9 cellular contexts compared by ENCODE assay signal in the genomic region with DNA sequence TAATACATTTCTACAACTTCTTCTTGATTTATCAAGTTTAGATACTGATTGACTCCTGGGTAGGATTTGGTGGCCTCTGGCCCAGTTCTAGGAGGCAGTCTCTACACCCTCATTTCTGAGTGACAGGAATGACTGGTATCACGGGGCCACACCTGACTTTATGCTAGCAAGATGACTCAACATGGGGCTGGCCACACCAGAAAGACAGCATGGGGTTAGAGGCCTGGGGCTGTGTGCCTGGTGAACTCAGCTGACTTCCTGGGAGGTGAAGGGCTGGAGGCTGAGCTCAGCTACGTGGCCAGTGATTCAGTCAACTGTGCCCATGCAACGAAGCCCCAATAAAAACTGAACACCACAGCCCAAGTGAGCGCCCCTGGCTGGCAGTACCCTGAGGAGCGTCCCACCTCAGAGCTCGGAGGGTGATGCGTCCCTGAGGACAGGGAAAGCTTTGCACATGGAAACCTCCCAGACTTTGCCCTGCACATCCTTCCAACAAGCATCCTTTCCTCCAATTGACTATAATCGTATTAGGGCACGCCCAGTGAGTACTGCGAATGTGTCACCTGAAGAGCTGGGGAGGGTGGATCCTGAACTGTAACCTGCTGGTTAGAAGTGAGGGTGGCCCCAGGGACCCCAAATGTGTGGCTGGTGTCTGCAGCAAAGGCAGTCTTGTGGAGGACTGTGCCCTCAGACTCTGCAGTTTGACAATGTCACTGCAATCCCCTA. TPM values are rescaled to one million over a fixed set of nuclear protein-coding genes. Genes with fewer than 3 reads are reported as not detected.
DNase-seq lines count a peak whose midpoint lies in the region; ATAC-seq and FAIRE-seq lines count a peak whose summit lies in the region.
"Had no signal": no experiment of that assay in that cellular context is flagged by ENCODE, and none has a peak within 500 bp of the region (broad histone marks: within the 10 kb centered on the region; RNA-seq: fewer than 3 reads in every experiment).

No MANE protein-coding gene starts in this region.

- no peaks in the 10 kb centered on the region for H3K9me3 Mint-ChIP-seq in activated T-cell treated with anti-CD3 and anti-CD28 coated beads, Interleukin-2, amount 50 U/mL, for 4 hours

- no peaks in the 10 kb centered on the region for H3K4me1 Mint-ChIP-seq in activated T-cell treated with anti-CD3 and anti-CD28 coated beads, Interleukin-2, amount 50 U/mL, for 4 hours (ENCODE audit: low read depth)
- H3K4me1 Mint-ChIP-seq: CD4-positive, CD25-positive, alpha-beta regulatory T cell had no signal

- no peaks in the 10 kb centered on the region for H3K36me3 Mint-ChIP-seq in activated T-cell treated with anti-CD3 and anti-CD28 coated beads, Interleukin-2, amount 50 U/mL, for 4 hours (ENCODE audit: insufficient read depth)

- DNase-seq in activated T-cell treated with anti-CD3 and anti-CD28 coated beads, Interleukin-2, amount 50 U/mL, for 4 hours, result no peak
- no peak for DNase-seq in activated T-cell treated with anti-CD3 and anti-CD28 coated beads, Interleukin-2, amount 50 U/mL, for 1 hour
- DNase-seq in astrocyte of the hippocampus (ENCODE audit: low read depth, low spot score) (peak; percentile 56), GM19239 (ENCODE audit: insufficient read length, low spot score) (no peak), UCSD-AML1 (lab: John Stamatoyannopoulos, UW; ENCODE audit: unreplicated experiment) (no peak), NOMO-1 (lab: John Stamatoyannopoulos, UW; ENCODE audit: unreplicated experiment in 2 of 2) (no peak)
- DNase-seq in stimulated activated CD8-positive, alpha-beta memory T cell treated with anti-CD3 and anti-CD28 coated beads, Interleukin-15, amount 100 ng/mL, for 48 hours (ENCODE audit: low read depth in 2 of 2), result peak; percentile 7 to 39

- no peaks in the 10 kb centered on the region for H3K27me3 Mint-ChIP-seq in activated T-cell treated with anti-CD3 and anti-CD28 coated beads, Interleukin-2, amount 50 U/mL, for 4 hours (ENCODE audit: low read depth)
- H3K27me3 Mint-ChIP-seq: CD4-positive, CD25-positive, alpha-beta regulatory T cell had no signal

- no peak overlapping the region for H3K4me3 Mint-ChIP-seq in activated T-cell treated with anti-CD3 and anti-CD28 coated beads, Interleukin-2, amount 50 U/mL, for 4 hours
- H3K4me3 Mint-ChIP-seq: CD4-positive, CD25-positive, alpha-beta regulatory T cell had no signal

- FAIRE-seq in GM19239 (lab: Jason Lieb, UNC), result no peak

- ATAC-seq in activated T-cell treated with anti-CD3 and anti-CD28 coated beads, Interleukin-2, amount 50 U/mL, for 4 hours, result peak; percentile 55 to 62
- ATAC-seq in HG03159 (IDR thresholded peaks at IDR 0.05; ENCODE audit: unreplicated experiment), result peak; percentile 70

RNA-seq across cellular contexts. Expression of a gene that starts 57.2 kb away (rescaled TPM):
- 100 to 1,000 TPM; 111 to 112 (median 111) TPM for total RNA-seq in activated T-cell treated with anti-CD3 and anti-CD28 coated beads, Interleukin-2, amount 50 U/mL, for 4 hours

Comparison
In these comparisons a context has a peak if more than half of its experiments do, and no peak if none do; other contexts are left out.
1. DNase-seq: peak in astrocyte of the hippocampus (single experiment) and stimulated activated CD8-positive, alpha-beta memory T cell treated with anti-CD3 and anti-CD28 coated beads, Interleukin-15, amount 100 ng/mL, for 48 hours (2 of 2); none in activated T-cell treated with anti-CD3 and anti-CD28 coated beads, Interleukin-2, amount 50 U/mL, for 4 hours (single experiment), activated T-cell treated with anti-CD3 and anti-CD28 coated beads, Interleukin-2, amount 50 U/mL, for 1 hour (single experiment), GM19239 (single experiment), UCSD-AML1 (single experiment) and NOMO-1 (0 of 2).